Comparison of ENCODE assay signal across 1 cellular context in genomic region chr11:699753-700152, GRCh38.
TF ChIP-seq lines count a peak whose summit lies in the region.

No MANE protein-coding gene starts in this region.

TF ChIP-seq in IMR-90, 13 proteins besides CTCF, POLR2A, EP300 and RAD21:
- TF ChIP-seq RFX5 (IDR thresholded peaks at IDR 0.05; ENCODE audit: low read depth, low read length): no peak
- TF ChIP-seq MXI1 (IDR thresholded peaks at IDR 0.05; ENCODE audit: borderline replicate concordance, low read depth, low read length): no peak
- TF ChIP-seq ELK1 (IDR thresholded peaks at IDR 0.05; ENCODE audit: borderline replicate concordance, low read depth, low read length): no peak
- no peak for TF ChIP-seq FOS (IDR thresholded peaks at IDR 0.05; ENCODE audit: low read depth, low read length)
- no peak for TF ChIP-seq BHLHE40 (IDR thresholded peaks at IDR 0.05; ENCODE audit: low read depth, low read length)
- TF ChIP-seq NFE2L2 (IDR thresholded peaks at IDR 0.05; ENCODE audit: low read depth, low read length): no peak
- no peak for TF ChIP-seq SMC3 (IDR thresholded peaks at IDR 0.05; ENCODE audit: low read depth, low read length)
- TF ChIP-seq RCOR1 (IDR thresholded peaks at IDR 0.05; ENCODE audit: insufficient replicate concordance, low read length): no peak
- no peak for TF ChIP-seq CHD1 (IDR thresholded peaks at IDR 0.05; ENCODE audit: low read depth, low read length)
- no peak for TF ChIP-seq MAZ (IDR thresholded peaks at IDR 0.05; ENCODE audit: borderline replicate concordance, low read depth, low read length)
- no peak for TF ChIP-seq USF2 (IDR thresholded peaks at IDR 0.05; ENCODE audit: low read depth, low read length)
- TF ChIP-seq CEBPB (IDR thresholded peaks at IDR 0.05; ENCODE audit: low read depth, low read length): no peak
- no peak for TF ChIP-seq MAFK (IDR thresholded peaks at IDR 0.05; ENCODE audit: low read depth, low read length)
TF ChIP-seq in IMR-90: peak in this region for 0.
